Comparison of ENCODE assay signal across 8 cellular contexts in genomic region chr7:832292-832967, GRCh38. TPM values are rescaled to one million over a fixed set of nuclear protein-coding genes. Genes with fewer than 3 reads are reported as not detected.
DNase-seq lines count a peak whose midpoint lies in the region; TF ChIP-seq lines count a peak whose summit lies in the region.

A gene with protein sequence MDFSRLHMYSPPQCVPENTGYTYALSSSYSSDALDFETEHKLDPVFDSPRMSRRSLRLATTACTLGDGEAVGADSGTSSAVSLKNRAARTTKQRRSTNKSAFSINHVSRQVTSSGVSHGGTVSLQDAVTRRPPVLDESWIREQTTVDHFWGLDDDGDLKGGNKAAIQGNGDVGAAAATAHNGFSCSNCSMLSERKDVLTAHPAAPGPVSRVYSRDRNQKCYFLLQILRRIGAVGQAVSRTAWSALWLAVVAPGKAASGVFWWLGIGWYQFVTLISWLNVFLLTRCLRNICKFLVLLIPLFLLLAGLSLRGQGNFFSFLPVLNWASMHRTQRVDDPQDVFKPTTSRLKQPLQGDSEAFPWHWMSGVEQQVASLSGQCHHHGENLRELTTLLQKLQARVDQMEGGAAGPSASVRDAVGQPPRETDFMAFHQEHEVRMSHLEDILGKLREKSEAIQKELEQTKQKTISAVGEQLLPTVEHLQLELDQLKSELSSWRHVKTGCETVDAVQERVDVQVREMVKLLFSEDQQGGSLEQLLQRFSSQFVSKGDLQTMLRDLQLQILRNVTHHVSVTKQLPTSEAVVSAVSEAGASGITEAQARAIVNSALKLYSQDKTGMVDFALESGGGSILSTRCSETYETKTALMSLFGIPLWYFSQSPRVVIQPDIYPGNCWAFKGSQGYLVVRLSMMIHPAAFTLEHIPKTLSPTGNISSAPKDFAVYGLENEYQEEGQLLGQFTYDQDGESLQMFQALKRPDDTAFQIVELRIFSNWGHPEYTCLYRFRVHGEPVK (plus strand): TSS chr7:832476. CDS start chr7:832525, 49 bp downstream.

- H3K4me3 ChIP-seq in right atrium auricular region (peak within 1 kb of the TSS in 1 of 2 donors; percentile 25), smooth muscle cell (peak within 1 kb of the TSS; percentile 21), WERI-Rb-1 (ENCODE audit: low read depth, low read length) (no peak within 1 kb of the TSS)

- H3K36me3 Mint-ChIP-seq in HFFc6 (ENCODE audit: low read depth), result peaks cover 13% of the 10 kb centered on the region

- WGBS in smooth muscle cell (ENCODE audit: low lambda C conversion rate), result 73% methylated on average over 22 of the region's 22 CpGs

- H3K4me1 Mint-ChIP-seq in HFFc6 (ENCODE audit: low read depth), result peaks cover 44% of the 10 kb centered on the region

- H3K9me3 Mint-ChIP-seq in HFFc6, result no peaks in the 10 kb centered on the region

- H2AFZ ChIP-seq in smooth muscle cell (ENCODE audit: low read depth), result no peak within 1 kb of the TSS

- no peak for TF ChIP-seq CTCF in HFFc6 (IDR thresholded peaks at IDR 0.05)
- no peak for TF ChIP-seq CTCF in RWPE1 (conservative IDR thresholded peaks at IDR 0.05; ENCODE audit: low read depth)
- no peak for TF ChIP-seq CTCF in right atrium auricular region (IDR thresholded peaks at IDR 0.05)
- TF ChIP-seq CTCF in smooth muscle cell (IDR thresholded peaks at IDR 0.05; ENCODE audit: borderline replicate concordance, insufficient read depth, poor library complexity, severe bottlenecking), result no peak
- TF ChIP-seq CTCF in WERI-Rb-1 (IDR thresholded peaks at IDR 0.05; ENCODE audit: low read depth, low read length), result no peak

- peak; percentile 87 for DNase-seq in Daoy (ENCODE audit: low read depth)
- peak; percentile 70 for DNase-seq in HFFc6
- DNase-seq in RWPE1 (ENCODE audit: low spot score), result peak; percentile 98
- DNase-seq in activated naive CD8-positive, alpha-beta T cell treated with anti-CD3 and anti-CD28 coated beads, Interleukin-2, amount 50 U/mL, for 16 hours (ENCODE audit: low read depth, low spot score), result peak; percentile 47
- no peak for DNase-seq in right atrium auricular region (ENCODE audit: low spot score)
- DNase-seq in smooth muscle cell (lab: John Stamatoyannopoulos, UW; ENCODE audit: unreplicated experiment), result no peak
- DNase-seq in WERI-Rb-1, result no peak
- no peak for DNase-seq in middle frontal gyrus (ENCODE audit: extremely low spot score, low spot score)

- H3K4me3 Mint-ChIP-seq in HFFc6, result peak within 1 kb of the TSS; percentile 84

- H3K79me2 ChIP-seq in smooth muscle cell (ENCODE audit: low read depth), result peaks cover 66% of the 10 kb centered on the region

- peaks cover 5% of the 10 kb centered on the region for H3F3A ChIP-seq in smooth muscle cell (ENCODE audit: low read depth)

- H3K27me3 ChIP-seq in right atrium auricular region (no peaks in the 10 kb centered on the region), smooth muscle cell (ENCODE audit: low read depth) (no peaks in the 10 kb centered on the region), WERI-Rb-1 (ENCODE audit: insufficient read depth, low read depth, severe bottlenecking) (no peaks in the 10 kb centered on the region)

- H3K4me1 ChIP-seq in right atrium auricular region, result peaks cover 0 to 90% of the 10 kb centered on the region in 2 donors
- peaks cover 4% of the 10 kb centered on the region for H3K4me1 ChIP-seq in smooth muscle cell (ENCODE audit: low read depth)

- peak within 1 kb of the TSS; percentile 100 for H3K27ac ChIP-seq in RWPE1
- H3K27ac ChIP-seq in right atrium auricular region, result peak within 1 kb of the TSS; percentile 88 to 98
- peak within 1 kb of the TSS; percentile 97 for H3K27ac ChIP-seq in smooth muscle cell (ENCODE audit: low read depth)
- H3K27ac ChIP-seq in WERI-Rb-1, result no peak within 1 kb of the TSS

- H3K36me3 ChIP-seq in right atrium auricular region (no peaks in the 10 kb centered on the region), smooth muscle cell (ENCODE audit: low read depth) (no peaks in the 10 kb centered on the region), WERI-Rb-1 (peaks cover 35% of the 10 kb centered on the region)

- H3K9me3 ChIP-seq in right atrium auricular region (no peaks in the 10 kb centered on the region), smooth muscle cell (replicated peaks; ENCODE audit: low read depth) (no peaks in the 10 kb centered on the region), WERI-Rb-1 (ENCODE audit: severe bottlenecking) (no peaks in the 10 kb centered on the region)

- POLR2A ChIA-PET in RWPE1 (lab: Yijun Ruan, JAX; ENCODE audit: low non-redundant PET), result interaction anchor here (0.6 kb wide), 1 partner anchor 38 kb away, joined by 3 read pairs; no protein-coding TSS in a partner anchor

- CTCF ChIA-PET in RWPE1 (lab: Yijun Ruan, JAX), result interaction anchor here (0.5 to 2.7 kb wide), 4 partner anchors 10 to 46 kb away, joined by 3 to 10 read pairs (median 5); no protein-coding TSS in a partner anchor

- H4K20me1 ChIP-seq in smooth muscle cell (ENCODE audit: low read depth), result peaks cover 98% of the 10 kb centered on the region

- H3K27me3 Mint-ChIP-seq in HFFc6 (ENCODE audit: insufficient read depth), result peaks cover 2% of the 10 kb centered on the region

- peak within 1 kb of the TSS; percentile 91 for H3K9ac ChIP-seq in smooth muscle cell (ENCODE audit: low read depth)

- peak within 1 kb of the TSS; percentile 65 for H3K4me2 ChIP-seq in smooth muscle cell

- H3K27ac Mint-ChIP-seq in HFFc6, result peak within 1 kb of the TSS; percentile 98

RNA-seq across cellular contexts. Expression of the gene that starts here (rescaled TPM):
- 86.1 and 89.0 TPM in 2 replicates for total RNA-seq in Daoy (2014; rRNA removed; shearing (Covaris generic))
- total RNA-seq in HFFc6 (2021; fragmentation: NEBNext Ultra II Directional; extraction: Animal tissue kit (Norgen Biotek cat#: 25700)), result 10 to 100 TPM; 51.0 to 69.8 (median 61.2) TPM
- total RNA-seq in right atrium auricular region, result 10 to 100 TPM; 84.4 to 97.5 TPM
- total RNA-seq in smooth muscle cell, result 55.4 and 90.3 TPM in 2 replicates
- polyA plus RNA-seq in smooth muscle cell, result 50.7 and 70.6 TPM in 2 replicates

Comparison
In these comparisons a context has a peak if more than half of its experiments do, and no peak if none do; other contexts are left out.
1. DNase-seq: peak in Daoy (single experiment), HFFc6 (single experiment), RWPE1 (single experiment) and activated naive CD8-positive, alpha-beta T cell treated with anti-CD3 and anti-CD28 coated beads, Interleukin-2, amount 50 U/mL, for 16 hours (single experiment); none in right atrium auricular region (single experiment), smooth muscle cell (single experiment), WERI-Rb-1 (single experiment) and middle frontal gyrus (single experiment).